9 cellular contexts compared by ENCODE assay signal in the genomic region with DNA sequence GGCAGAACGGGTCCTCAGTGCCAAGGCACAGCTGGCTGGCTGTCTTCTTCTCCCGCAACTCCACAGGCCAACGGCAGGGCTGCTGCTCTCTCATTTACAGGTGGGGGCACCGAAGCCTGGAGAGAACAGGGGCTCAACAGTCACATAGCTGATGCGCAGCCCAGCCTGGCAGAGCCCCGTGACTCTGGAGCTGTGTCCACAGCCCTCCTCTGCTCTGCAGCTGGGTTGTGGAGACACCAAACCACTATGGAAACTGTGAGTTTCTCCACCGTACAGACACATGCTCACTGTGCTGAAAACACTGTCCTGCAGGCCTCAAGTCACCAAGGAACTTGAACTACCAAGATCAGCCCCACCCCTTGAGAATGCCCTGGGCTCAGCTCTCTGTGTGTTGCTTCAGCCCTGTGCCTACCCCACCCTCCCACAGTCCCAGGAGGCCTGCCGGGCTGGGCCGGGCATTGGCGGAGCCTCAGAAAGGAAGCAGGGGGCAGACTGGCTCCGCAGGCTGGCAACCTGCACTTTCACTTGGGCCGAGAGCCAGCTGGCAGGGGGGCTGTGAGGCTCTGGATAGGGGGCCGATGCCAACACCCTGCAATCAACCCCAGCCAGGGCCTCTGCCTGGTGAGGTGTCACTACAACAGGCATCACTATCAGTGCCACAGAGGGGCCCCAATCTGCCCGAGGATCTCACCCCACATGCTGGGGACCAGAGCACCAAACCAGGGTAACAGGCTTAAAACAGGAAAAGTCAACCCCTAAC.
DNase-seq lines count a peak whose midpoint lies in the region; ATAC-seq and TF ChIP-seq lines count a peak whose summit lies in the region.
"Had no signal": no experiment of that assay in that cellular context is flagged by ENCODE, and none has a peak within 500 bp of the region (broad histone marks: within the 10 kb centered on the region; RNA-seq: fewer than 3 reads in every experiment).

No MANE protein-coding gene starts in this region.

- H3K4me1 ChIP-seq in neutrophil (ENCODE audit: control insufficient read depth in 1 of 2, insufficient read depth in 1 of 2, low read depth in 1 of 2, low read length in 1 of 2) (peaks cover 30 to 36% of the 10 kb centered on the region in 2 experiments), H9 (ENCODE audit: insufficient read depth, low read length) (peaks cover 4% of the 10 kb centered on the region; the same call in 1 of the 2 replicates)

- no peaks in the 10 kb centered on the region for H3K23me2 ChIP-seq in H9 (ENCODE audit: insufficient read length, low read depth, low read length, poor library complexity, severe bottlenecking)

- no peak overlapping the region for H3K18ac ChIP-seq in H9 (ENCODE audit: insufficient read length, low read depth, low read length)

- H3K27ac ChIP-seq in neutrophil: peak overlapping the region; percentile 15
- no peak overlapping the region for H3K27ac ChIP-seq in H9 (ENCODE audit: insufficient read length, low read depth, low read length)
- H3K27ac ChIP-seq: KMS-11 had no signal

- H3K27me3 ChIP-seq in neutrophil (no peaks in the 10 kb centered on the region), H9 (ENCODE audit: insufficient read depth, low read length) (no peaks in the 10 kb centered on the region)

- no peak overlapping the region for H2BK5ac ChIP-seq in H9 (ENCODE audit: insufficient read length, low read length)

- no peak overlapping the region for H4K5ac ChIP-seq in H9 (ENCODE audit: insufficient read length, low read depth, low read length)

- no peak overlapping the region for H3K4me3 Mint-ChIP-seq in H9

- TF ChIP-seq CTCF in epithelial cell of esophagus (IDR thresholded peaks at IDR 0.05; ENCODE audit: insufficient read depth, low read depth, low read length, missing control alignments): no peak
- no peak for TF ChIP-seq CTCF in neutrophil (IDR thresholded peaks at IDR 0.05)
- TF ChIP-seq CTCF in H9 (conservative IDR thresholded peaks at IDR 0.05): no peak

- H2BK120ac ChIP-seq in H9 (ENCODE audit: low read depth, low read length, poor library complexity, severe bottlenecking): no peak overlapping the region

- no peak overlapping the region for H3K23ac ChIP-seq in H9 (ENCODE audit: insufficient read length, low read depth, low read length)

- no peaks in the 10 kb centered on the region for H3K79me2 ChIP-seq in H9 (ENCODE audit: insufficient read depth, low read length)

- no peak overlapping the region for H3K4me2 ChIP-seq in H9 (ENCODE audit: insufficient read depth, insufficient read length, low read length)
- H3K4me2 ChIP-seq: KMS-11 had no signal

- H3K36me3 ChIP-seq in neutrophil: peaks cover 62% of the 10 kb centered on the region

- no peaks in the 10 kb centered on the region for H3K9me3 ChIP-seq in neutrophil
- H3K9me3 ChIP-seq in H9 (ENCODE audit: control insufficient read depth, low read depth, low read length): no peaks in the 10 kb centered on the region

- WGBS in H9 (ENCODE audit: extremely low coverage, insufficient read length, low lambda C conversion rate): no CpG with 5 or more reads among the region's 14 CpGs

- H3K36me3 Mint-ChIP-seq in H9 (ENCODE audit: insufficient read depth in 1 of 3, low read depth in 3 of 3): peaks cover 0 to 2% (median 0%) of the 10 kb centered on the region in 3 experiments; a peak in 1 of 7 replicates

- no peak overlapping the region for H3T11ph ChIP-seq in H9 (ENCODE audit: low read length)

- no peak overlapping the region for H4K8ac ChIP-seq in H9 (replicated peaks; ENCODE audit: insufficient read length, low read depth, low read length)

- DNase-seq in GF-D8 (lab: John Stamatoyannopoulos, UW) (peak; percentile 81), epithelial cell of esophagus (ENCODE audit: low read depth) (peak; percentile 72), H9 (no peak), NCI-H1417 treated with DMSO at 0.1 percent for 48 hours (lab: John Stamatoyannopoulos, UW) (no peak)

- no peak overlapping the region for H2AK5ac ChIP-seq in H9 (ENCODE audit: insufficient read length, low read length)

- no peak overlapping the region for H2BK20ac ChIP-seq in H9 (ENCODE audit: low read depth, low read length, poor library complexity, severe bottlenecking)

- H3K27me3 Mint-ChIP-seq in H9 (ENCODE audit: low read depth): no peaks in the 10 kb centered on the region; the same call in 1 of the 2 replicates

- H2BK12ac ChIP-seq in H9 (ENCODE audit: insufficient read length, low read depth, low read length): no peak overlapping the region

- H3K79me1 ChIP-seq in H9 (ENCODE audit: insufficient read depth, low read depth, low read length, poor library complexity, severe bottlenecking): peaks cover 3% of the 10 kb centered on the region

- no peak overlapping the region for H3K9ac ChIP-seq in H9 (ENCODE audit: extremely low read depth, insufficient read length, low read length)
- H3K9ac ChIP-seq: KMS-11 had no signal

- H3K4me3 ChIP-seq in epithelial cell of esophagus (ENCODE audit: low read length): no peak overlapping the region
- no peak overlapping the region for H3K4me3 ChIP-seq in neutrophil (ENCODE audit: low read depth in 1 of 2, low read length in 1 of 2)

- H3K27ac Mint-ChIP-seq in H9: no peak overlapping the region

- H3K56ac ChIP-seq in H9 (ENCODE audit: insufficient read length, low read depth, low read length): no peak overlapping the region

- H4K91ac ChIP-seq in H9 (ENCODE audit: insufficient read length, low read depth, low read length): no peak overlapping the region

- ATAC-seq in HG02588 (IDR thresholded peaks at IDR 0.05; ENCODE audit: unreplicated experiment) (peak; percentile 60), SK-N-SH treated with all-trans-retinoic acid at 6 μM for 48 hours (peak; percentile 89), GM18502 (IDR thresholded peaks at IDR 0.05; ENCODE audit: poor library complexity, unreplicated experiment) (no peak)

- H2AFZ ChIP-seq in H9 (ENCODE audit: low read length): no peak overlapping the region

- H3K4me1 Mint-ChIP-seq in H9: peaks cover 7 to 19% of the 10 kb centered on the region in 2 experiments

- H4K20me1 ChIP-seq in H9 (ENCODE audit: control insufficient read depth, insufficient read depth, insufficient read length): no peaks in the 10 kb centered on the region

- H2BK15ac ChIP-seq in H9 (ENCODE audit: low read depth, low read length): no peak overlapping the region

- no peaks in the 10 kb centered on the region for H3K9me3 Mint-ChIP-seq in H9

- H3K14ac ChIP-seq in H9 (ENCODE audit: insufficient read depth, low read length): no peak overlapping the region

- no peak overlapping the region for H3K4ac ChIP-seq in H9 (ENCODE audit: low read depth, low read length)

TF ChIP-seq in SK-N-SH treated with all-trans-retinoic acid at 6 μM for 48 hours, 23 proteins besides CTCF, POLR2A, EP300 and RAD21:
- TF ChIP-seq SNAI2 (CRISPR knock-in tag; IDR thresholded peaks at IDR 0.05): no peak
- no peak for TF ChIP-seq PPARA (CRISPR knock-in tag; IDR thresholded peaks at IDR 0.05; ENCODE audit: borderline replicate concordance)
- TF ChIP-seq ESRRG (CRISPR knock-in tag; IDR thresholded peaks at IDR 0.05): no peak
- TF ChIP-seq, protein P1, sequence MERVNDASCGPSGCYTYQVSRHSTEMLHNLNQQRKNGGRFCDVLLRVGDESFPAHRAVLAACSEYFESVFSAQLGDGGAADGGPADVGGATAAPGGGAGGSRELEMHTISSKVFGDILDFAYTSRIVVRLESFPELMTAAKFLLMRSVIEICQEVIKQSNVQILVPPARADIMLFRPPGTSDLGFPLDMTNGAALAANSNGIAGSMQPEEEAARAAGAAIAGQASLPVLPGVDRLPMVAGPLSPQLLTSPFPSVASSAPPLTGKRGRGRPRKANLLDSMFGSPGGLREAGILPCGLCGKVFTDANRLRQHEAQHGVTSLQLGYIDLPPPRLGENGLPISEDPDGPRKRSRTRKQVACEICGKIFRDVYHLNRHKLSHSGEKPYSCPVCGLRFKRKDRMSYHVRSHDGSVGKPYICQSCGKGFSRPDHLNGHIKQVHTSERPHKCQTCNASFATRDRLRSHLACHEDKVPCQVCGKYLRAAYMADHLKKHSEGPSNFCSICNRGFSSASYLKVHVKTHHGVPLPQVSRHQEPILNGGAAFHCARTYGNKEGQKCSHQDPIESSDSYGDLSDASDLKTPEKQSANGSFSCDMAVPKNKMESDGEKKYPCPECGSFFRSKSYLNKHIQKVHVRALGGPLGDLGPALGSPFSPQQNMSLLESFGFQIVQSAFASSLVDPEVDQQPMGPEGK (CRISPR knock-in tag; IDR thresholded peaks at IDR 0.05; ENCODE audit: borderline replicate concordance): no peak
- no peak for TF ChIP-seq ZNF565 (CRISPR knock-in tag; conservative IDR thresholded peaks at IDR 0.05; ENCODE audit: low read depth)
- TF ChIP-seq ZFP30 (CRISPR knock-in tag; IDR thresholded peaks at IDR 0.05): no peak
- no peak for TF ChIP-seq RARB (CRISPR knock-in tag; IDR thresholded peaks at IDR 0.05)
- TF ChIP-seq, protein P2, sequence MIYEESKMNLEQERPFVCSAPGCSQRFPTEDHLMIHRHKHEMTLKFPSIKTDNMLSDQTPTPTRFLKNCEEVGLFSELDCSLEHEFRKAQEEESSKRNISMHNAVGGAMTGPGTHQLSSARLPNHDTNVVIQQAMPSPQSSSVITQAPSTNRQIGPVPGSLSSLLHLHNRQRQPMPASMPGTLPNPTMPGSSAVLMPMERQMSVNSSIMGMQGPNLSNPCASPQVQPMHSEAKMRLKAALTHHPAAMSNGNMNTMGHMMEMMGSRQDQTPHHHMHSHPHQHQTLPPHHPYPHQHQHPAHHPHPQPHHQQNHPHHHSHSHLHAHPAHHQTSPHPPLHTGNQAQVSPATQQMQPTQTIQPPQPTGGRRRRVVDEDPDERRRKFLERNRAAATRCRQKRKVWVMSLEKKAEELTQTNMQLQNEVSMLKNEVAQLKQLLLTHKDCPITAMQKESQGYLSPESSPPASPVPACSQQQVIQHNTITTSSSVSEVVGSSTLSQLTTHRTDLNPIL (CRISPR knock-in tag; IDR thresholded peaks at IDR 0.05; ENCODE audit: low read depth): no peak
- no peak for TF ChIP-seq ARNTL (CRISPR knock-in tag; IDR thresholded peaks at IDR 0.05; ENCODE audit: borderline replicate concordance, low read depth)

Comparison
In these comparisons a context has a peak if more than half of its experiments do, and no peak if none do; other contexts are left out.
1. DNase-seq: peak in GF-D8 (single experiment) and epithelial cell of esophagus (single experiment); none in H9 (single experiment) and NCI-H1417 treated with DMSO at 0.1 percent for 48 hours (single experiment).